ENCODE assay signal across 17 cellular contexts in genomic region chr4:115229873-115230272, GRCh38.
DNase-seq lines count a peak whose midpoint lies in the region; ATAC-seq and TF ChIP-seq lines count a peak whose summit lies in the region.
"Had no signal": no experiment of that assay in that cellular context is flagged by ENCODE, and none has a peak within 500 bp of the region (broad histone marks: within the 10 kb centered on the region; RNA-seq: fewer than 3 reads in every experiment).

No MANE protein-coding gene starts in this region.

- H4K20me1 ChIP-seq in OCI-LY3 (ENCODE audit: insufficient read depth, low read length) (no peaks in the 10 kb centered on the region), OCI-LY7 (ENCODE audit: insufficient read depth, low read length) (no peaks in the 10 kb centered on the region)

- TF ChIP-seq CTCF in OCI-LY3 (IDR thresholded peaks at IDR 0.05; ENCODE audit: low read depth, low read length) (no peak), OCI-LY7 (conservative IDR thresholded peaks at IDR 0.05; ENCODE audit: low read length) (no peak)

- H3K79me2 ChIP-seq in OCI-LY3 (ENCODE audit: low read length) = no peaks in the 10 kb centered on the region
- H3K79me2 ChIP-seq in OCI-LY7 (ENCODE audit: insufficient read depth, low read depth, low read length) = no peaks in the 10 kb centered on the region

- H3K27me3 Mint-ChIP-seq in stimulated activated naive CD8-positive, alpha-beta T cell treated with anti-CD3 and anti-CD28 coated beads, Interleukin-15, amount 100 ng/mL, for 72 hours = no peaks in the 10 kb centered on the region
- H3K27me3 Mint-ChIP-seq: IgD-negative memory B cell had no signal

- H3K9me2 ChIP-seq in OCI-LY7 (ENCODE audit: insufficient read depth, low read length) = no peaks in the 10 kb centered on the region

- H3K4me1 ChIP-seq in OCI-LY3 (ENCODE audit: low read length) = peaks cover 25% of the 10 kb centered on the region
- no peaks in the 10 kb centered on the region for H3K4me1 ChIP-seq in OCI-LY7 (ENCODE audit: insufficient read depth, low read length, poor library complexity, severe bottlenecking)
- H3K4me1 ChIP-seq: A549, BE2C, Caco-2 had no signal

- no peak overlapping the region for H3K4me3 Mint-ChIP-seq in stimulated activated naive CD8-positive, alpha-beta T cell treated with anti-CD3 and anti-CD28 coated beads, Interleukin-15, amount 100 ng/mL, for 72 hours
- H3K4me3 Mint-ChIP-seq: CD8-positive, alpha-beta memory T cell; IgD-negative memory B cell had no signal

- DNase-seq in myocyte (ENCODE audit: low read depth) (peak; percentile 6), LoVo (ENCODE audit: low spot score) (no peak), OCI-LY7 (ENCODE audit: low spot score) (no peak)
- DNase-seq in stimulated activated naive CD8-positive, alpha-beta T cell treated with anti-CD3 and anti-CD28 coated beads, Interleukin-15, amount 100 ng/mL, for 72 hours = no peak
- DNase-seq: BE2C; Caco-2; CD8-positive, alpha-beta memory T cell; DMS53; GF-D8; KG1 had no signal

- H3K4me1 Mint-ChIP-seq in stimulated activated naive CD8-positive, alpha-beta T cell treated with anti-CD3 and anti-CD28 coated beads, Interleukin-15, amount 100 ng/mL, for 72 hours = no peaks in the 10 kb centered on the region
- H3K4me1 Mint-ChIP-seq: IgD-negative memory B cell had no signal

- peak overlapping the region; percentile 39 for H3K4me2 ChIP-seq in OCI-LY3 (ENCODE audit: low read length)
- H3K4me2 ChIP-seq in OCI-LY7 (ENCODE audit: low read length) = no peak overlapping the region
- H3K4me2 ChIP-seq: A549 had no signal

- no TSS peak for BruUV-seq in OCI-LY7 (replicated peaks; lab: Mats Ljungman, UMichigan)

- ATAC-seq in GM18870 (IDR thresholded peaks at IDR 0.05; ENCODE audit: unreplicated experiment) (peak; percentile 35), HG03432 (IDR thresholded peaks at IDR 0.05; ENCODE audit: unreplicated experiment) (peak; percentile 46), GM19463 (IDR thresholded peaks at IDR 0.05; ENCODE audit: unreplicated experiment) (no peak)
- no peak for ATAC-seq in stimulated activated naive CD8-positive, alpha-beta T cell treated with anti-CD3 and anti-CD28 coated beads, Interleukin-15, amount 100 ng/mL, for 72 hours
- ATAC-seq: A549 had no signal

- H3K27ac Mint-ChIP-seq in stimulated activated naive CD8-positive, alpha-beta T cell treated with anti-CD3 and anti-CD28 coated beads, Interleukin-15, amount 100 ng/mL, for 72 hours = no peak overlapping the region
- H3K27ac Mint-ChIP-seq: CD8-positive, alpha-beta memory T cell; IgD-negative memory B cell had no signal

- no peak overlapping the region for H3K9ac ChIP-seq in OCI-LY3 (ENCODE audit: low read length)

- H3K27me3 ChIP-seq in OCI-LY3 (ENCODE audit: low read depth, low read length) = peaks cover 9% of the 10 kb centered on the region; the same call in 1 of the 2 replicates
- H3K27me3 ChIP-seq: BE2C had no signal

- intact Hi-C loops in OCI-LY7 (cut with micrococcal nuclease; ENCODE audit: unreplicated experiment) = loop anchor here (10.0 kb wide), 3 partner anchors 305 to 625 kb away; no protein-coding TSS in a partner anchor

- H3K9me3 ChIP-seq in OCI-LY3 (ENCODE audit: insufficient read depth, low read length) (no peaks in the 10 kb centered on the region), OCI-LY7 (ENCODE audit: low read length) (no peaks in the 10 kb centered on the region)
- H3K9me3 ChIP-seq: A549, BE2C, Caco-2, HAP-1 had no signal

- peaks cover 0 to 6% of the 10 kb centered on the region in 2 donors for H3K9me3 Mint-ChIP-seq in stimulated activated naive CD8-positive, alpha-beta T cell treated with anti-CD3 and anti-CD28 coated beads, Interleukin-15, amount 100 ng/mL, for 72 hours
- H3K9me3 Mint-ChIP-seq: CD8-positive, alpha-beta memory T cell had no signal

- no peak overlapping the region for H3K4me3 ChIP-seq in OCI-LY3 (ENCODE audit: low read length)
- H3K4me3 ChIP-seq in OCI-LY7 (ENCODE audit: low read depth, low read length, poor library complexity, severe bottlenecking) = no peak overlapping the region
- H3K4me3 ChIP-seq: A549, HAP-1 had no signal

- H3K27ac ChIP-seq in OCI-LY3 (ENCODE audit: low read length) (no peak overlapping the region), OCI-LY7 (ENCODE audit: low read depth, low read length, poor library complexity, severe bottlenecking) (no peak overlapping the region)
- H3K27ac ChIP-seq: A549 had no signal

- CTCF ChIA-PET in OCI-LY7 (lab: Charles Lee; ENCODE audit: unreplicated experiment) = no interaction called here

- no peaks in the 10 kb centered on the region for H3K36me3 ChIP-seq in OCI-LY3 (replicated peaks; ENCODE audit: low read depth, low read length)
- H3K36me3 ChIP-seq in OCI-LY7 (ENCODE audit: insufficient read depth, low read length) = no peaks in the 10 kb centered on the region
- H3K36me3 ChIP-seq: BE2C, HAP-1 had no signal

- POLR2A ChIA-PET in OCI-LY7 (lab: Charles Lee) = no interaction called here

- H2AFZ ChIP-seq in OCI-LY3 (ENCODE audit: low read depth, low read length) = no peak overlapping the region
- H2AFZ ChIP-seq in OCI-LY7 (ENCODE audit: low read length) = no peak overlapping the region

Comparison
In these comparisons a context has a peak if more than half of its experiments do, and no peak if none do; other contexts are left out.
1. ATAC-seq: peak in GM18870 (single experiment) and HG03432 (single experiment); none in GM19463 (single experiment) and stimulated activated naive CD8-positive, alpha-beta T cell treated with anti-CD3 and anti-CD28 coated beads, Interleukin-15, amount 100 ng/mL, for 72 hours (single experiment).